Comparison of ENCODE assay signal across 1 cellular context in the genomic region with DNA sequence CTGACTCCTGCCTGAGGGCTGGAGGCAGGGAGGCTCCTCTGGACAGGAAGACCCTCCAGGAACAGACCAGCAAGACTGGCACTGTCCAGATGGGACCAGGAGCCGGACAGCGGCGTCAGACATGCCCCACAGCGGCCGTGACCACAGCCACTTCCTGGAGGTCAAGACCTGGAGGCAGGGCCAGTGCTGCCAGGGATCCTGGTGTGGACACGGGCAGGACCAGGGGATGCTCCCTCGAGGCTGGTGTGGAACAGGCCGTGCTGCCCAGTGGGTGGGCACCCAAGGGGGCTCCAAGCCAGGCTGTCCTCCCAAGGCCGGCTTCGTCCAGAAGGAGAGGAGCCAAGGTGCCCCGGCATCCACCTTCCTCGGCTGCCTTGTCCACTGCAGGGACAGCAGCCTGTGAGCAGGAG.
TF ChIP-seq lines count a peak whose summit lies in the region.

No MANE protein-coding gene starts in this region.

TF ChIP-seq in K562, 482 proteins besides CTCF, POLR2A, EP300 and RAD21 (continues in another document):
- TF ChIP-seq, protein P1, sequence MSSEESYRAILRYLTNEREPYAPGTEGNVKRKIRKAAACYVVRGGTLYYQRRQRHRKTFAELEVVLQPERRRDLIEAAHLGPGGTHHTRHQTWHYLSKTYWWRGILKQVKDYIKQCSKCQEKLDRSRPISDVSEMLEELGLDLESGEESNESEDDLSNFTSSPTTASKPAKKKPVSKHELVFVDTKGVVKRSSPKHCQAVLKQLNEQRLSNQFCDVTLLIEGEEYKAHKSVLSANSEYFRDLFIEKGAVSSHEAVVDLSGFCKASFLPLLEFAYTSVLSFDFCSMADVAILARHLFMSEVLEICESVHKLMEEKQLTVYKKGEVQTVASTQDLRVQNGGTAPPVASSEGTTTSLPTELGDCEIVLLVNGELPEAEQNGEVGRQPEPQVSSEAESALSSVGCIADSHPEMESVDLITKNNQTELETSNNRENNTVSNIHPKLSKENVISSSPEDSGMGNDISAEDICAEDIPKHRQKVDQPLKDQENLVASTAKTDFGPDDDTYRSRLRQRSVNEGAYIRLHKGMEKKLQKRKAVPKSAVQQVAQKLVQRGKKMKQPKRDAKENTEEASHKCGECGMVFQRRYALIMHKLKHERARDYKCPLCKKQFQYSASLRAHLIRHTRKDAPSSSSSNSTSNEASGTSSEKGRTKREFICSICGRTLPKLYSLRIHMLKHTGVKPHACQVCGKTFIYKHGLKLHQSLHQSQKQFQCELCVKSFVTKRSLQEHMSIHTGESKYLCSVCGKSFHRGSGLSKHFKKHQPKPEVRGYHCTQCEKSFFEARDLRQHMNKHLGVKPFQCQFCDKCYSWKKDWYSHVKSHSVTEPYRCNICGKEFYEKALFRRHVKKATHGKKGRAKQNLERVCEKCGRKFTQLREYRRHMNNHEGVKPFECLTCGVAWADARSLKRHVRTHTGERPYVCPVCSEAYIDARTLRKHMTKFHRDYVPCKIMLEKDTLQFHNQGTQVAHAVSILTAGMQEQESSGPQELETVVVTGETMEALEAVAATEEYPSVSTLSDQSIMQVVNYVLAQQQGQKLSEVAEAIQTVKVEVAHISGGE (CRISPR knock-in tag; IDR thresholded peaks at IDR 0.05): peak in 1 of 3 experiments; percentile 32; a peak in 1 of 6 replicates
- TF ChIP-seq ERF (CRISPR knock-in tag; IDR thresholded peaks at IDR 0.05): 0 out of 2 replicates have a peak, but pooled peaks have one; percentile 54
- peak; percentile 72 for TF ChIP-seq FIP1L1 (IDR thresholded peaks at IDR 0.05; ENCODE audit: low read depth, low read length, poor library complexity, severe bottlenecking)
- 0 out of 2 replicates have a peak, but pooled peaks have one; percentile 47 for TF ChIP-seq ZNF586 (CRISPR knock-in tag; conservative IDR thresholded peaks at IDR 0.05)
- TF ChIP-seq NCOR1 (IDR thresholded peaks at IDR 0.05): no peak
- TF ChIP-seq BDP1 (IDR thresholded peaks at IDR 0.05; ENCODE audit: insufficient read depth, insufficient read length): no peak
- peak; percentile 16; the same call in 1 of the 2 replicates for TF ChIP-seq ZKSCAN8 (CRISPR knock-in tag; IDR thresholded peaks at IDR 0.05)
- TF ChIP-seq ZNF668 (CRISPR knock-in tag; IDR thresholded peaks at IDR 0.05): no peak
- TF ChIP-seq ZBTB17 (CRISPR knock-in tag; IDR thresholded peaks at IDR 0.05): peak; percentile 78
- no peak for TF ChIP-seq NR2C2 (CRISPR knock-in tag; IDR thresholded peaks at IDR 0.05)
- peak; percentile 61; the same call in 1 of the 2 replicates for TF ChIP-seq NR2C2 (tag; IDR thresholded peaks at IDR 0.05)
- TF ChIP-seq, protein P2, sequence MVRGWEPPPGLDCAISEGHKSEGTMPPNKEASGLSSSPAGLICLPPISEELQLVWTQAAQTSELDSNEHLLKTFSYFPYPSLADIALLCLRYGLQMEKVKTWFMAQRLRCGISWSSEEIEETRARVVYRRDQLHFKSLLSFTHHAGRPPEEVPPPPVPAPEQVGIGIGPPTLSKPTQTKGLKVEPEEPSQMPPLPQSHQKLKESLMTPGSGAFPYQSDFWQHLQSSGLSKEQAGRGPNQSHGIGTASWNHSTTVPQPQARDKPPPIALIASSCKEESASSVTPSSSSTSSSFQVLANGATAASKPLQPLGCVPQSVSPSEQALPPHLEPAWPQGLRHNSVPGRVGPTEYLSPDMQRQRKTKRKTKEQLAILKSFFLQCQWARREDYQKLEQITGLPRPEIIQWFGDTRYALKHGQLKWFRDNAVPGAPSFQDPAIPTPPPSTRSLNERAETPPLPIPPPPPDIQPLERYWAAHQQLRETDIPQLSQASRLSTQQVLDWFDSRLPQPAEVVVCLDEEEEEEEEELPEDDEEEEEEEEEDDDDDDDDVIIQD (CRISPR knock-in tag; IDR thresholded peaks at IDR 0.05): no peak
- no peak for TF ChIP-seq HDAC6 (IDR thresholded peaks at IDR 0.05; ENCODE audit: low read depth, low read length)
- TF ChIP-seq, protein P3, sequence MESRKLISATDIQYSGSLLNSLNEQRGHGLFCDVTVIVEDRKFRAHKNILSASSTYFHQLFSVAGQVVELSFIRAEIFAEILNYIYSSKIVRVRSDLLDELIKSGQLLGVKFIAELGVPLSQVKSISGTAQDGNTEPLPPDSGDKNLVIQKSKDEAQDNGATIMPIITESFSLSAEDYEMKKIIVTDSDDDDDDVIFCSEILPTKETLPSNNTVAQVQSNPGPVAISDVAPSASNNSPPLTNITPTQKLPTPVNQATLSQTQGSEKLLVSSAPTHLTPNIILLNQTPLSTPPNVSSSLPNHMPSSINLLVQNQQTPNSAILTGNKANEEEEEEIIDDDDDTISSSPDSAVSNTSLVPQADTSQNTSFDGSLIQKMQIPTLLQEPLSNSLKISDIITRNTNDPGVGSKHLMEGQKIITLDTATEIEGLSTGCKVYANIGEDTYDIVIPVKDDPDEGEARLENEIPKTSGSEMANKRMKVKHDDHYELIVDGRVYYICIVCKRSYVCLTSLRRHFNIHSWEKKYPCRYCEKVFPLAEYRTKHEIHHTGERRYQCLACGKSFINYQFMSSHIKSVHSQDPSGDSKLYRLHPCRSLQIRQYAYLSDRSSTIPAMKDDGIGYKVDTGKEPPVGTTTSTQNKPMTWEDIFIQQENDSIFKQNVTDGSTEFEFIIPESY (CRISPR knock-in tag; IDR thresholded peaks at IDR 0.05): peak; percentile 69
- no peak for TF ChIP-seq E4F1 (CRISPR knock-in tag; IDR thresholded peaks at IDR 0.05; ENCODE audit: borderline replicate concordance)
- no peak for TF ChIP-seq POLR2AphosphoS5 (IDR thresholded peaks at IDR 0.05; ENCODE audit: control insufficient read depth, insufficient read depth, low read depth, low read length)
- TF ChIP-seq BRCA1 (IDR thresholded peaks at IDR 0.05): no peak
- TF ChIP-seq BRCA1 (CRISPR knock-in tag; IDR thresholded peaks at IDR 0.05): no peak
- TF ChIP-seq YY1 (IDR thresholded peaks at IDR 0.05; ENCODE audit: borderline replicate concordance in 1 of 3, control insufficient read depth in 1 of 3, extremely low read depth in 1 of 3, insufficient read depth in 3 of 3, insufficient read length in 1 of 3, insufficient replicate concordance in 2 of 3, low read depth in 1 of 3, low read length in 2 of 3): no peak
- TF ChIP-seq CBFB (CRISPR knock-in tag; IDR thresholded peaks at IDR 0.05): peak; percentile 88
- TF ChIP-seq, protein P4, sequence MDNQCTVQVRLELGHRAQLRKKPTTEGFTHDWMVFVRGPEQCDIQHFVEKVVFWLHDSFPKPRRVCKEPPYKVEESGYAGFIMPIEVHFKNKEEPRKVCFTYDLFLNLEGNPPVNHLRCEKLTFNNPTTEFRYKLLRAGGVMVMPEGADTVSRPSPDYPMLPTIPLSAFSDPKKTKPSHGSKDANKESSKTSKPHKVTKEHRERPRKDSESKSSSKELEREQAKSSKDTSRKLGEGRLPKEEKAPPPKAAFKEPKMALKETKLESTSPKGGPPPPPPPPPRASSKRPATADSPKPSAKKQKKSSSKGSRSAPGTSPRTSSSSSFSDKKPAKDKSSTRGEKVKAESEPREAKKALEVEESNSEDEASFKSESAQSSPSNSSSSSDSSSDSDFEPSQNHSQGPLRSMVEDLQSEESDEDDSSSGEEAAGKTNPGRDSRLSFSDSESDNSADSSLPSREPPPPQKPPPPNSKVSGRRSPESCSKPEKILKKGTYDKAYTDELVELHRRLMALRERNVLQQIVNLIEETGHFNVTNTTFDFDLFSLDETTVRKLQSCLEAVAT (IDR thresholded peaks at IDR 0.05): no peak
- TF ChIP-seq RUNX1 (IDR thresholded peaks at IDR 0.05; ENCODE audit: low read depth): no peak
- no peak for TF ChIP-seq JUNB (CRISPR knock-in tag; conservative IDR thresholded peaks at IDR 0.05)
- TF ChIP-seq ZNF699 (CRISPR knock-in tag; IDR thresholded peaks at IDR 0.05; ENCODE audit: insufficient replicate concordance): no peak
- TF ChIP-seq TAF1 (IDR thresholded peaks at IDR 0.05; ENCODE audit: control insufficient read depth, extremely low read depth, insufficient read depth, low read length, severe bottlenecking): no peak
- TF ChIP-seq KLF6 (CRISPR knock-in tag; IDR thresholded peaks at IDR 0.05; ENCODE audit: borderline replicate concordance): no peak; the same call in 1 of the 2 replicates
- no peak; the same call in 1 of the 2 replicates for TF ChIP-seq NFRKB (IDR thresholded peaks at IDR 0.05; ENCODE audit: low read depth)
- peak; percentile 4; the same call in 1 of the 2 replicates for TF ChIP-seq ETV5 (CRISPR knock-in tag; IDR thresholded peaks at IDR 0.05; ENCODE audit: low read depth)
- TF ChIP-seq ZNF75A (CRISPR knock-in tag; IDR thresholded peaks at IDR 0.05): no peak
- TF ChIP-seq ZFP30 (CRISPR knock-in tag; IDR thresholded peaks at IDR 0.05; ENCODE audit: borderline replicate concordance): no peak
- 0 out of 2 replicates have a peak, but pooled peaks have one; percentile 50 for TF ChIP-seq ZNF583 (CRISPR knock-in tag; IDR thresholded peaks at IDR 0.05)
- no peak for TF ChIP-seq HDAC1 (IDR thresholded peaks at IDR 0.05)
- no peak for TF ChIP-seq TFAM (CRISPR knock-in tag; conservative IDR thresholded peaks at IDR 0.05)
- TF ChIP-seq ILF3 (IDR thresholded peaks at IDR 0.05; ENCODE audit: borderline replicate concordance): no peak
- TF ChIP-seq ARID2 (IDR thresholded peaks at IDR 0.05): no peak
- TF ChIP-seq SP2 (IDR thresholded peaks at IDR 0.05; ENCODE audit: extremely low read depth, low read depth, low read length, poor library complexity, severe bottlenecking): no peak
- TF ChIP-seq NR0B1 (IDR thresholded peaks at IDR 0.05; ENCODE audit: partially characterized antibody): no peak
- no peak for TF ChIP-seq ZBTB1 (CRISPR knock-in tag; IDR thresholded peaks at IDR 0.05; ENCODE audit: borderline replicate concordance, low read depth)
- TF ChIP-seq RBFOX2 (IDR thresholded peaks at IDR 0.05; ENCODE audit: low read depth, low read length): peak; percentile 58
- no peak for TF ChIP-seq ASH1L (IDR thresholded peaks at IDR 0.05; ENCODE audit: borderline replicate concordance, low read depth, partially characterized antibody)
- TF ChIP-seq TAF9B (IDR thresholded peaks at IDR 0.05; ENCODE audit: partially characterized antibody): no peak
- no peak for TF ChIP-seq ZNF217 (CRISPR knock-in tag; IDR thresholded peaks at IDR 0.05)
- TF ChIP-seq, protein P5, sequence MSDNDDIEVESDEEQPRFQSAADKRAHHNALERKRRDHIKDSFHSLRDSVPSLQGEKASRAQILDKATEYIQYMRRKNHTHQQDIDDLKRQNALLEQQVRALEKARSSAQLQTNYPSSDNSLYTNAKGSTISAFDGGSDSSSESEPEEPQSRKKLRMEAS (CRISPR knock-in tag; IDR thresholded peaks at IDR 0.05): 0 out of 2 replicates have a peak, but pooled peaks have one; percentile 23
